10 cellular contexts compared by ENCODE assay signal in the genomic region with DNA sequence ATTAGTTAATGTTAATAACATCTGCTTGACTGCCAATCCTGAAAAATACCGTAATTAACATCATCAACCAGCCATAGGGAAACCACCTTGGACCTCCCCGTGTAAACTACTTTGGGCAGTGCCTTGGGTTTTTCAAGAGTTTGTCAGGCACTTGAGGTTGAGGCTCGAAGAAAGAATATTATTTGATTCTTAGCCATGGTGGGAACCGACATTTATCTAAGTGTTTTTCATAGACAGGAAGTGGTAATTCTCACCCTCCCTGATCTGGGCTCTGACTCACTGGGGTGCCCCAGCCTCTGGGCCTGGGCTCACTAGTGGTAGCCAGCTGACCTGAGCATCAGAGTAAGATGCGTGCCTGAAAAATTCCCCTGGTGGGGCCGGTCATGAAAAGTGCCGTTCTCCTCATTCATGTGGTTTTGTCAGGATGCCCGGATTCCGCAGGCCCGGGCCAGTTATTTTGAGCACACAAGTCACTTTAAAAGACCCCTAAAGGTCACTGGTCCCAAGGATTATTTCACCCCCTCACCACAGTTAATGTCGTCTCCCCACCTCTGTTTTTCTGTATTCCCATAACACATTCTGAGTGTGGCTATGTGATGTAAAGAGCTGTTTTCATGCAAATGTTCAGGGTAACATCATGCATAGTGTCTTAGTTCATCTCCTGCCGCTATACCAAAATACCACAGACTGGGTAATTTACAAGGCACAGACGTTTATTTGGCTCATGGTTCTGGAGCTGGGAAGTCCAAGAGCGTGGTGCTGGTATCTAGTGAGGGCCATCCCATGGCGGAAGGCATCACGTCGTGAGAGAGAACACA. TPM values are rescaled to one million over a fixed set of nuclear protein-coding genes. Genes with fewer than 3 reads are reported as not detected.
DNase-seq lines count a peak whose midpoint lies in the region; ATAC-seq and TF ChIP-seq lines count a peak whose summit lies in the region.
"Had no signal": no experiment of that assay in that cellular context is flagged by ENCODE, and none has a peak within 500 bp of the region (broad histone marks: within the 10 kb centered on the region; RNA-seq: fewer than 3 reads in every experiment).

No MANE protein-coding gene starts in this region.

- H3K4me1 ChIP-seq in body of pancreas: no peaks in the 10 kb centered on the region
- no peaks in the 10 kb centered on the region for H3K4me1 ChIP-seq in ascending aorta

- TF ChIP-seq CTCF in body of pancreas (IDR thresholded peaks at IDR 0.05) (no peak), ascending aorta (IDR thresholded peaks at IDR 0.05) (no peak)

- peak; percentile 82 for ATAC-seq in GM18502 (IDR thresholded peaks at IDR 0.05; ENCODE audit: poor library complexity, unreplicated experiment)
- peak; percentile 87 for ATAC-seq in HG02678 (IDR thresholded peaks at IDR 0.05; ENCODE audit: unreplicated experiment)
- ATAC-seq in body of pancreas: no peak

- TF ChIP-seq POLR2A in body of pancreas (IDR thresholded peaks at IDR 0.05): no peak

- no peak overlapping the region for H3K27ac ChIP-seq in body of pancreas
- no peak overlapping the region for H3K27ac ChIP-seq in ascending aorta

- H3K36me3 ChIP-seq in body of pancreas (replicated peaks in 1 of 2; ENCODE audit: insufficient read depth in 1 of 2, low read depth in 2 of 2) (no peaks in the 10 kb centered on the region), ascending aorta (no peaks in the 10 kb centered on the region)

- intact Hi-C loops in body of pancreas (cut with DNase I): no loop called here
- intact Hi-C loops in ascending aorta (cut with DNase I): no loop called here

- H3K4me3 ChIP-seq in body of pancreas (no peak overlapping the region), ascending aorta (no peak overlapping the region)

- WGBS in body of pancreas, 2 donors: 72 to 79% methylated on average over 15 to 17 of the region's 17 CpGs

- H3K9me3 ChIP-seq in body of pancreas (no peaks in the 10 kb centered on the region), ascending aorta (no peaks in the 10 kb centered on the region)

- H3K27me3 ChIP-seq in body of pancreas (no peaks in the 10 kb centered on the region), ascending aorta (no peaks in the 10 kb centered on the region)

- DNase-seq in RKO (ENCODE audit: low spot score) (peak; percentile 46), non-pigmented ciliary epithelial cell (ENCODE audit: low read depth) (peak; percentile 43), NCI-H345 treated with DMSO at 0.1 percent for 48 hours (lab: John Stamatoyannopoulos, UW; ENCODE audit: unreplicated experiment) (no peak), body of pancreas (no peak), ascending aorta (ENCODE audit: low spot score in 2 of 2) (no peak)
- peak in 3 of 4 experiments; percentile 15 to 35 (median 22) for DNase-seq in activated naive CD4-positive, alpha-beta T cell (lab: John Stamatoyannopoulos, UW)

RNA-seq across cellular contexts. Expression of a gene that starts 21.6 kb away (rescaled TPM):
- total RNA-seq in body of pancreas (not detected), ascending aorta (not detected)
- total RNA-seq: T-helper 1 cell treated with Interleukin-12 subunit alpha and Interleukin-12 subunit beta and Interleukin-4 antibody, amounts not matched to agents 30 ng/mL and 1 ng/mL, for 36 hours; temporal lobe had no signal

RNA-seq across cellular contexts. Expression of a gene that starts 49.3 kb away (rescaled TPM):
- total RNA-seq in body of pancreas (not detected), ascending aorta (not detected)
- total RNA-seq: temporal lobe had no signal

Comparison
In these comparisons a context has a peak if more than half of its experiments do, and no peak if none do; other contexts are left out.
1. DNase-seq: peak in RKO (single experiment), activated naive CD4-positive, alpha-beta T cell (3 of 4) and non-pigmented ciliary epithelial cell (single experiment); none in NCI-H345 treated with DMSO at 0.1 percent for 48 hours (single experiment), body of pancreas (0 of 4) and ascending aorta (0 of 2).